1 cellular context compared by ENCODE assay signal in genomic region chrX:319579-320125, GRCh38.
TF ChIP-seq lines count a peak whose summit lies in the region.

No MANE protein-coding gene starts in this region.

TF ChIP-seq in H1, 55 proteins besides CTCF, POLR2A, EP300 and RAD21:
- TF ChIP-seq YY1 (IDR thresholded peaks at IDR 0.05; ENCODE audit: low read depth, low read length): no peak
- peak; percentile 6 for TF ChIP-seq KDM4A (IDR thresholded peaks at IDR 0.05; ENCODE audit: low read depth, low read length, severe bottlenecking)
